In genomic region chr18:8322486-8322885, GRCh38 we compare ENCODE assay signal across 1 cellular context.
TF ChIP-seq lines count a peak whose summit lies in the region.

No MANE protein-coding gene starts in this region.

TF ChIP-seq in K562, 482 proteins besides CTCF, POLR2A, EP300 and RAD21 (continued from another document):
- TF ChIP-seq NFIC (IDR thresholded peaks at IDR 0.05), result no peak
- TF ChIP-seq CEBPB (tag; IDR thresholded peaks at IDR 0.05), result 0 out of 2 replicates have a peak, but pooled peaks have one; percentile 25
- TF ChIP-seq TBL1XR1 (IDR thresholded peaks at IDR 0.05; ENCODE audit: low read length in 2 of 2), result no peak
- no peak for TF ChIP-seq SOX6 (IDR thresholded peaks at IDR 0.05)
